1 cellular context compared by ENCODE assay signal in genomic region chr5:77180167-77181081, GRCh38.
A peak's percentile ranks its signal among the peaks of the same experiment; 100 is the strongest.
TF ChIP-seq lines count a peak whose summit lies in the region.

No MANE protein-coding gene starts in this region.

TF ChIP-seq in H1, 55 proteins besides CTCF, POLR2A, EP300 and RAD21 (continued from another document):
- TF ChIP-seq ATF2 (IDR thresholded peaks at IDR 0.05; ENCODE audit: low read length) (no peak), GTF2F1 (IDR thresholded peaks at IDR 0.05; ENCODE audit: borderline replicate concordance, low read depth, low read length) (no peak), RNF2 (IDR thresholded peaks at IDR 0.05; ENCODE audit: borderline replicate concordance, low read depth, low read length, missing control alignments, poor library complexity, severe bottlenecking) (peak; percentile 50), E2F6 (IDR thresholded peaks at IDR 0.05) (peak; percentile 19; the same call in 1 of the 2 replicates), KDM4A (IDR thresholded peaks at IDR 0.05; ENCODE audit: low read depth, low read length, severe bottlenecking) (peak; percentile 91), CHD7 (IDR thresholded peaks at IDR 0.05; ENCODE audit: insufficient replicate concordance, low read length) (no peak), HDAC2 (IDR thresholded peaks at IDR 0.05; ENCODE audit: borderline replicate concordance in 1 of 2, low read depth in 2 of 2, low read length in 2 of 2) (no peak), SP2 (IDR thresholded peaks at IDR 0.05; ENCODE audit: low read length) (no peak), CHD1 (IDR thresholded peaks at IDR 0.05; ENCODE audit: low read depth, low read length) (no peak), RFX5 (IDR thresholded peaks at IDR 0.05; ENCODE audit: borderline replicate concordance, low read depth, low read length) (no peak), ASH2L (IDR thresholded peaks at IDR 0.05; ENCODE audit: low read length) (peak; percentile 34), SP4 (IDR thresholded peaks at IDR 0.05; ENCODE audit: low read length) (no peak), CREB1 (IDR thresholded peaks at IDR 0.05) (no peak), GABPA (IDR thresholded peaks at IDR 0.05; ENCODE audit: borderline replicate concordance, insufficient read depth, low read length) (no peak), TAF1 (IDR thresholded peaks at IDR 0.05; ENCODE audit: low read depth, low read length) (no peak), KDM1A (IDR thresholded peaks at IDR 0.05; ENCODE audit: borderline replicate concordance, low read length) (no peak), PHF8 (conservative IDR thresholded peaks at IDR 0.05; ENCODE audit: low read depth, low read length) (no peak), KDM5A (IDR thresholded peaks at IDR 0.05; ENCODE audit: low read length) (no peak), RXRA (IDR thresholded peaks at IDR 0.05; ENCODE audit: insufficient read depth, low read depth, low read length) (no peak), SP1 (IDR thresholded peaks at IDR 0.05; ENCODE audit: low read depth, low read length) (no peak), POU5F1 (IDR thresholded peaks at IDR 0.05; ENCODE audit: low read depth, low read length) (no peak), TEAD4 (IDR thresholded peaks at IDR 0.05; ENCODE audit: low read depth, low read length) (no peak), CHD2 (IDR thresholded peaks at IDR 0.05; ENCODE audit: low read length) (no peak), TAF7 (optimal IDR thresholded peaks at IDR 0.05; ENCODE audit: borderline replicate concordance, low read depth, low read length) (no peak), CTBP2 (IDR thresholded peaks at IDR 0.05; ENCODE audit: borderline replicate concordance, insufficient read depth, insufficient read length, low read length) (no peak), BRCA1 (IDR thresholded peaks at IDR 0.05; ENCODE audit: low read depth, low read length) (no peak), BCL11A (IDR thresholded peaks at IDR 0.05; ENCODE audit: low read depth in 2 of 2, low read length in 2 of 2) (no peak), HDAC6 (IDR thresholded peaks at IDR 0.05; ENCODE audit: low read depth, low read length) (no peak), NRF1 (IDR thresholded peaks at IDR 0.05; ENCODE audit: low read depth, low read length) (no peak), SRF (IDR thresholded peaks at IDR 0.05; ENCODE audit: low read depth, low read length) (no peak), TBP (IDR thresholded peaks at IDR 0.05; ENCODE audit: low read depth, low read length) (no peak), FOSL1 (IDR thresholded peaks at IDR 0.05; ENCODE audit: insufficient read depth, low read depth, low read length) (peak; percentile 92), EGR1 (IDR thresholded peaks at IDR 0.05; ENCODE audit: borderline replicate concordance, low read depth, low read length) (peak; percentile 36; the same call in 1 of the 2 replicates), TCF12 (IDR thresholded peaks at IDR 0.05; ENCODE audit: low read depth, low read length) (no peak), JUN (IDR thresholded peaks at IDR 0.05; ENCODE audit: low read depth, low read length) (no peak), YY1 (IDR thresholded peaks at IDR 0.05; ENCODE audit: low read depth, low read length) (no peak), RBBP5 (IDR thresholded peaks at IDR 0.05; ENCODE audit: borderline replicate concordance, low read depth, low read length) (no peak), ATF3 (IDR thresholded peaks at IDR 0.05; ENCODE audit: insufficient read depth, low read depth, low read length) (no peak), SUZ12 (IDR thresholded peaks at IDR 0.05; ENCODE audit: low read length) (peak; percentile 74), MAFK (IDR thresholded peaks at IDR 0.05; ENCODE audit: low read depth, low read length) (no peak), SIX5 (IDR thresholded peaks at IDR 0.05; ENCODE audit: low read depth, low read length) (no peak), USF2 (IDR thresholded peaks at IDR 0.05; ENCODE audit: low read length) (no peak), POLR2AphosphoS5 (IDR thresholded peaks at IDR 0.05; ENCODE audit: low read depth, low read length) (no peak), JUND (IDR thresholded peaks at IDR 0.05; ENCODE audit: low read length) (no peak), MAX (IDR thresholded peaks at IDR 0.05) (peak; percentile 53), CBX5 (IDR thresholded peaks at IDR 0.05; ENCODE audit: low read depth, low read length) (no peak), SIRT6 (IDR thresholded peaks at IDR 0.05; ENCODE audit: low read length) (no peak), CBX8 (IDR thresholded peaks at IDR 0.05; ENCODE audit: borderline replicate concordance, low read depth, low read length) (no peak), SIN3A (conservative IDR thresholded peaks at IDR 0.05 in 1 of 2, IDR thresholded peaks at IDR 0.05 in 1 of 2; ENCODE audit: low read depth in 1 of 2, low read length in 2 of 2) (no peak), CEBPB (IDR thresholded peaks at IDR 0.05; ENCODE audit: low read depth, low read length) (no peak), SAP30 (IDR thresholded peaks at IDR 0.05; ENCODE audit: insufficient read depth, insufficient replicate concordance, low read length) (no peak)
